In genomic region chr15:57354436-57355123, GRCh38 we compare ENCODE assay signal across 31 cellular contexts. TPM values are rescaled to one million over a fixed set of nuclear protein-coding genes. Genes with fewer than 3 reads are reported as not detected.
"Had no signal": no experiment of that assay in that cellular context is flagged by ENCODE, and none has a peak within 500 bp of the region (broad histone marks: within the 10 kb centered on the region; RNA-seq: fewer than 3 reads in every experiment).

No MANE protein-coding gene starts in this region.

- H3K4me1 Mint-ChIP-seq: activated CD4-positive, alpha-beta T cell treated with anti-CD3 and anti-CD28 coated beads, Interleukin-2, amount 10 ng/mL, durations not matched to agents 24 days and 14 days; T-helper 17 cell had no signal

- H3K4me3 Mint-ChIP-seq: activated CD4-positive, alpha-beta memory T cell treated with anti-CD3 and anti-CD28 coated beads for 36 hours; activated CD4-positive, alpha-beta T cell treated with anti-CD3 and anti-CD28 coated beads, Interleukin-2, amount 10 ng/mL, durations not matched to agents 24 days and 14 days; activated T-cell treated with anti-CD3 and anti-CD28 coated beads, Interleukin-2, amount 50 U/mL, for 24 hours; T-helper 17 cell; type B pancreatic cell had no signal

- DNase-seq: activated CD4-positive, alpha-beta memory T cell treated with anti-CD3 and anti-CD28 coated beads for 36 hours; activated CD4-positive, alpha-beta T cell treated with anti-CD3 and anti-CD28 coated beads, Interleukin-2, amount 10 ng/mL, durations not matched to agents 24 days and 14 days; activated CD4-positive, CD25-positive, alpha-beta regulatory T cell treated with anti-CD3 and anti-CD28 coated beads, Interleukin-2, amount 50 U/mL, for 72 hours; activated CD8-positive, alpha-beta memory T cell treated with anti-CD3 and anti-CD28 coated beads, Interleukin-2, amount 50 U/mL, for 4 hours; activated gamma-delta T cell; activated naive CD4-positive, alpha-beta T cell treated with anti-CD3 and anti-CD28 coated beads, Interleukin-2, amount 50 U/mL, for 16 hours; activated T-cell treated with anti-CD3 and anti-CD28 coated beads, Interleukin-2, amount 50 U/mL, for 24 hours; amniotic stem cell; brain microvascular endothelial cell; caudate nucleus; foreskin fibroblast; head of caudate nucleus; hippocampal formation; kidney glomerular epithelial cell; left lung; lower lobe of right lung; mucosa of descending colon; occipital lobe; psoas muscle; stimulated activated CD4-positive, alpha-beta T cell treated with anti-CD3 and anti-CD28 coated beads, Interleukin-15, amount 100 ng/mL, for 24 hours; stimulated activated CD4-positive, alpha-beta T cell treated with anti-CD3 and anti-CD28 coated beads, Interleukin-2, amount 100 ng/mL, for 24 hours; stimulated activated naive CD4-positive, alpha-beta T cell treated with Interleukin-2 at 50 U/mL for 16 hours; T-helper 17 cell; T1000; testis; uterus had no signal

- H3K27me3 ChIP-seq: brain microvascular endothelial cell, left lung, right atrium auricular region, testis, uterus had no signal

- H3K4me1 ChIP-seq: left lung, lower lobe of right lung, parathyroid adenoma, psoas muscle, right atrium auricular region, testis, uterus had no signal

- H3K9me3 Mint-ChIP-seq: activated CD4-positive, alpha-beta memory T cell treated with anti-CD3 and anti-CD28 coated beads for 36 hours; activated CD4-positive, alpha-beta T cell treated with anti-CD3 and anti-CD28 coated beads, Interleukin-2, amount 10 ng/mL, durations not matched to agents 24 days and 14 days; activated T-cell treated with anti-CD3 and anti-CD28 coated beads, Interleukin-2, amount 50 U/mL, for 24 hours; type B pancreatic cell had no signal

- H3K36me3 Mint-ChIP-seq: activated CD4-positive, alpha-beta memory T cell treated with anti-CD3 and anti-CD28 coated beads for 36 hours; type B pancreatic cell had no signal

- H3K4me3 ChIP-seq: left lung, lower lobe of right lung, mucosa of descending colon, psoas muscle, right atrium auricular region, testis, uterus had no signal

- ATAC-seq: esophagus mucosa, left lung, lower lobe of right lung, mucosa of descending colon, psoas muscle, T-helper 17 cell had no signal

- H3K27me3 Mint-ChIP-seq: type B pancreatic cell had no signal

- H3K9ac ChIP-seq: parathyroid adenoma had no signal

- H3K36me3 ChIP-seq: brain microvascular endothelial cell, left lung, lower lobe of right lung, right atrium auricular region, uterus had no signal

- H3K27ac ChIP-seq: brain microvascular endothelial cell, left lung, lower lobe of right lung, parathyroid adenoma, psoas muscle, right atrium auricular region, testis, uterus had no signal

- H3K9me3 ChIP-seq: left lung, lower lobe of right lung, mucosa of descending colon, psoas muscle, right atrium auricular region, testis, uterus had no signal

- H3K27ac Mint-ChIP-seq: activated CD4-positive, alpha-beta memory T cell treated with anti-CD3 and anti-CD28 coated beads for 36 hours; activated CD4-positive, alpha-beta T cell treated with anti-CD3 and anti-CD28 coated beads, Interleukin-2, amount 10 ng/mL, durations not matched to agents 24 days and 14 days; activated T-cell treated with anti-CD3 and anti-CD28 coated beads, Interleukin-2, amount 50 U/mL, for 24 hours; T-helper 17 cell; type B pancreatic cell had no signal

RNA-seq across cellular contexts. Expression of gene CGNL1, which starts 21.7 kb away (rescaled TPM):
- total RNA-seq: activated CD4-positive, alpha-beta memory T cell treated with anti-CD3 and anti-CD28 coated beads for 36 hours; activated CD4-positive, alpha-beta T cell treated with anti-CD3 and anti-CD28 coated beads, Interleukin-2, amount 10 ng/mL, durations not matched to agents 24 days and 14 days; activated CD8-positive, alpha-beta memory T cell treated with anti-CD3 and anti-CD28 coated beads for 36 hours; T-helper 17 cell had no signal
